Comparison of ENCODE assay signal across 8 cellular contexts in genomic region chr12:24947541-24948451, GRCh38. TPM values are rescaled to one million over a fixed set of nuclear protein-coding genes. Genes with fewer than 3 reads are reported as not detected.
DNase-seq lines count a peak whose midpoint lies in the region; ATAC-seq and TF ChIP-seq lines count a peak whose summit lies in the region.

No MANE protein-coding gene starts in this region.

- H3K4me3 Mint-ChIP-seq in dendritic cell treated with granulocyte-macrophage colony-stimulating factor and Interleukin-4, amounts not matched to agents 40 ng/mL and 50 ng/mL, for 4 days = peak overlapping the region; percentile 86

- TF ChIP-seq EP300 in neural cell (conservative IDR thresholded peaks at IDR 0.05; ENCODE audit: poor library complexity, severe bottlenecking) = no peak

- H4K20me1 ChIP-seq in neural cell (ENCODE audit: insufficient read depth) = no peaks in the 10 kb centered on the region

- H3K9me3 ChIP-seq in ES-I3 (ENCODE audit: control insufficient read depth, insufficient read depth, low read length) (no peaks in the 10 kb centered on the region), neural cell (ENCODE audit: low read length) (no peaks in the 10 kb centered on the region)

- peak overlapping the region; percentile 92 for H3K9ac ChIP-seq in ES-I3 (ENCODE audit: low read depth, low read length)
- H3K9ac ChIP-seq in neural cell (ENCODE audit: low read length) = no peak overlapping the region

- H3K27me3 ChIP-seq in neural cell (ENCODE audit: insufficient read depth, low read depth, low read length) = peaks cover 22% of the 10 kb centered on the region

- H3K36me3 Mint-ChIP-seq in dendritic cell treated with granulocyte-macrophage colony-stimulating factor and Interleukin-4, amounts not matched to agents 40 ng/mL and 50 ng/mL, for 4 days (ENCODE audit: low read depth) = no peaks in the 10 kb centered on the region

- H2AFZ ChIP-seq in neural cell (ENCODE audit: low read depth, low read length) = no peak overlapping the region

- no peak for TF ChIP-seq CTCF in neural cell (IDR thresholded peaks at IDR 0.05; ENCODE audit: poor library complexity, severe bottlenecking)

- H3K4me3 ChIP-seq in neural cell (ENCODE audit: low read length) = peak overlapping the region; percentile 83

- no peak for ATAC-seq in HG03565 (IDR thresholded peaks at IDR 0.05; ENCODE audit: unreplicated experiment)

- peaks cover 43% of the 10 kb centered on the region for H3K4me1 ChIP-seq in ES-I3 (ENCODE audit: insufficient read depth, low read length)

- H3K79me2 ChIP-seq in neural cell (replicated peaks; ENCODE audit: insufficient read depth, low read length) = peaks cover 39% of the 10 kb centered on the region

- H3F3A ChIP-seq in neural cell (ENCODE audit: insufficient read depth, low read length, poor library complexity, severe bottlenecking) = peaks cover 2% of the 10 kb centered on the region

- H3K4me1 Mint-ChIP-seq in dendritic cell treated with granulocyte-macrophage colony-stimulating factor and Interleukin-4, amounts not matched to agents 40 ng/mL and 50 ng/mL, for 4 days (ENCODE audit: low read depth) = peaks cover 55% of the 10 kb centered on the region

- no peaks in the 10 kb centered on the region for H3K9me2 ChIP-seq in neural cell (ENCODE audit: insufficient read depth, low read length)

- no peaks in the 10 kb centered on the region for H3K9me3 Mint-ChIP-seq in dendritic cell treated with granulocyte-macrophage colony-stimulating factor and Interleukin-4, amounts not matched to agents 40 ng/mL and 50 ng/mL, for 4 days

- peak; percentile 43 to 62 for DNase-seq in Kasumi-1 (lab: John Stamatoyannopoulos, UW)
- DNase-seq in NCI-H2107 (lab: John Stamatoyannopoulos, UW) = no peak
- DNase-seq in stimulated activated CD4-positive, alpha-beta T cell treated with anti-CD3 and anti-CD28 coated beads, Interleukin-4, amount 100 ng/mL, for 4 hours = no peak
- DNase-seq in LoVo (ENCODE audit: low spot score) = no peak

- H3K27ac ChIP-seq in neural cell (ENCODE audit: low read length) = no peak overlapping the region

- peaks cover 26% of the 10 kb centered on the region for H3K27me3 Mint-ChIP-seq in dendritic cell treated with granulocyte-macrophage colony-stimulating factor and Interleukin-4, amounts not matched to agents 40 ng/mL and 50 ng/mL, for 4 days

- H3K4me2 ChIP-seq in neural cell (ENCODE audit: low read length) = peak overlapping the region; percentile 74

- TF ChIP-seq RAD21 in neural cell (conservative IDR thresholded peaks at IDR 0.05) = no peak

- intact Hi-C loops in dendritic cell treated with granulocyte-macrophage colony-stimulating factor and Interleukin-4, amounts not matched to agents 40 ng/mL and 50 ng/mL, for 4 days (cut with micrococcal nuclease) = loop anchor here (5.0 kb wide), 1 partner anchor 45 kb away; no protein-coding TSS in a partner anchor

- no peaks in the 10 kb centered on the region for H3K36me3 ChIP-seq in ES-I3 (ENCODE audit: insufficient read depth, low read length)
- H3K36me3 ChIP-seq in neural cell (ENCODE audit: insufficient read depth, low read length) = no peaks in the 10 kb centered on the region

- H3K27ac Mint-ChIP-seq in dendritic cell treated with granulocyte-macrophage colony-stimulating factor and Interleukin-4, amounts not matched to agents 40 ng/mL and 50 ng/mL, for 4 days = peak overlapping the region; percentile 79

TF ChIP-seq in neural cell, 6 proteins besides CTCF, POLR2A, EP300 and RAD21:
- TF ChIP-seq MXI1 (conservative IDR thresholded peaks at IDR 0.05; ENCODE audit: poor library complexity, severe bottlenecking) = no peak

RNA-seq across cellular contexts. Expression of gene BCAT1, which starts 1.1 kb away (rescaled TPM):
- polyA plus RNA-seq in neural cell = 26.1 and 31.3 TPM in 2 replicates
- polyA minus RNA-seq in neural cell = 90.4 and 91.5 TPM in 2 replicates

Comparison
In these comparisons a context has a peak if more than half of its experiments do, and no peak if none do; other contexts are left out.
1. DNase-seq: peak in Kasumi-1 (2 of 2); none in NCI-H2107 (single experiment), stimulated activated CD4-positive, alpha-beta T cell treated with anti-CD3 and anti-CD28 coated beads, Interleukin-4, amount 100 ng/mL, for 4 hours (0 of 2) and LoVo (single experiment).